In the genomic region with DNA sequence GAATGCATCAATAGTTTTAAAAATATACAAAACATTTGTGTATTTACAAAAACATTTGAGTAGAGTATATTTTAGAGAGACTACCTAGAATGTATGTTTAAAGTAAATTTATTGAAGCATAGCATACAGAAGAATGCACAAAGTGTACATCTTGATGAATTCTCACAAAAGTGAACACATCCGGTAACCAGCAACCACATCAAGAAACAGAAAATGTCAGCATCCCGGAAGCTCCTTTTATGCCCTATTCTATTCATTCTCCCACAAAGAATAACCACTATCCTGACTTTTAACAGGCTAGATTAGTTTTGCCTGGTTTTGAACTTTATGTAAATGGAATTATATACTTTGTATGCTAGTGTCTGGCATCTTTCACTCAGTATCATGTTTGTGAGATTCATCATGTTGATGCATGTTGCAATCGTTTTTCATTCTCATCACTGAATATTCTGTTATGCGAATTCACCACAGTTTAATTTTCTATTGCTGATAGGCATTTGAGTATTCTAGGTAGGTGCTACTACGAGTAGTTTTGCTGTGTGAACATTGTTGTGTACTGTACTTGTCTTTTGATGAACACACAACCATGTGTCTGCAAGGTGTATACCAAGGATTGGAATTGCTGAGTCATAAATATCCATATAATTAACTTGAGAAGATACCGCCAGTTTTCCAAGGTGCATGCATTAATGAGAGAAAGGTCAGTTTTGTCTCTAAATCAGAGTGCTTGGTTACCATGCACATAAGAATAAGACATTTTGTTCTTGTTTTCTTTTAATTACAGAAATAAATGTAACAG, we compare ENCODE assay signal across 18 cellular contexts.
A peak's percentile ranks its signal among the peaks of the same experiment; 100 is the strongest.
DNase-seq lines count a peak whose midpoint lies in the region; ATAC-seq and TF ChIP-seq lines count a peak whose summit lies in the region.
"Had no signal": no experiment of that assay in that cellular context is flagged by ENCODE, and none has a peak within 500 bp of the region (broad histone marks: within the 10 kb centered on the region; RNA-seq: fewer than 3 reads in every experiment).

No MANE protein-coding gene starts in this region.

- no peak overlapping the region for H3K27ac ChIP-seq in GM23248
- H3K27ac ChIP-seq: PC-9, SJSA1 had no signal

- H3K9me3 ChIP-seq in GM23248 (ENCODE audit: low read depth), result no peaks in the 10 kb centered on the region
- H3K9me3 ChIP-seq: SJSA1 had no signal

- POLR2A ChIA-PET in activated CD8-positive, alpha-beta T cell treated with anti-CD3 and anti-CD28 coated beads, Interleukin-2, amount 10 ng/mL, durations not matched to agents 7 days and 5 days (lab: Charles Lee), result no interaction called here

- H3K4me3 ChIP-seq in GM23248, result no peak overlapping the region
- H3K4me3 ChIP-seq: PC-9, SJSA1 had no signal

- in situ Hi-C loops in GM23248 (cut with MboI), result no loop called here

- peak overlapping the region in 1 of 2 donors; percentile 49 for H3K4me3 Mint-ChIP-seq in activated T-cell treated with anti-CD3 and anti-CD28 coated beads, Interleukin-2, amount 50 U/mL, for 72 hours
- no peak overlapping the region for H3K4me3 Mint-ChIP-seq in activated CD8-positive, alpha-beta T cell treated with anti-CD3 and anti-CD28 coated beads, Interleukin-2, amount 10 ng/mL, durations not matched to agents 7 days and 5 days
- H3K4me3 Mint-ChIP-seq in nephron progenitor cell (no peak overlapping the region), HFFc6 (no peak overlapping the region)

- H3K27ac Mint-ChIP-seq in activated T-cell treated with anti-CD3 and anti-CD28 coated beads, Interleukin-2, amount 50 U/mL, for 72 hours, result no peak overlapping the region
- H3K27ac Mint-ChIP-seq in activated CD8-positive, alpha-beta T cell treated with anti-CD3 and anti-CD28 coated beads, Interleukin-2, amount 10 ng/mL, durations not matched to agents 7 days and 5 days, result peak overlapping the region; percentile 63
- H3K27ac Mint-ChIP-seq in nephron progenitor cell (peak overlapping the region; percentile 64), HFFc6 (no peak overlapping the region)

- H3K27me3 Mint-ChIP-seq in activated T-cell treated with anti-CD3 and anti-CD28 coated beads, Interleukin-2, amount 50 U/mL, for 72 hours (ENCODE audit: low read depth), result no peaks in the 10 kb centered on the region
- H3K27me3 Mint-ChIP-seq in activated CD8-positive, alpha-beta T cell treated with anti-CD3 and anti-CD28 coated beads, Interleukin-2, amount 10 ng/mL, durations not matched to agents 7 days and 5 days (ENCODE audit: low read depth), result peaks cover 3% of the 10 kb centered on the region
- H3K27me3 Mint-ChIP-seq in nephron progenitor cell (ENCODE audit: low read depth, poor library complexity) (no peaks in the 10 kb centered on the region), HFFc6 (ENCODE audit: insufficient read depth) (no peaks in the 10 kb centered on the region; the same call in 1 of the 2 replicates)

- no peaks in the 10 kb centered on the region for H3K9me2 ChIP-seq in GM23248 (ENCODE audit: insufficient read depth)

- H3K4me2 ChIP-seq in GM23248 (ENCODE audit: unreplicated experiment), result no peak overlapping the region
- H3K4me2 ChIP-seq: PC-9 had no signal

- H3K4me1 Mint-ChIP-seq in activated T-cell treated with anti-CD3 and anti-CD28 coated beads, Interleukin-2, amount 50 U/mL, for 72 hours (ENCODE audit: low read depth), result peaks cover 48% of the 10 kb centered on the region
- peaks cover 54% of the 10 kb centered on the region for H3K4me1 Mint-ChIP-seq in activated CD8-positive, alpha-beta T cell treated with anti-CD3 and anti-CD28 coated beads, Interleukin-2, amount 10 ng/mL, durations not matched to agents 7 days and 5 days (ENCODE audit: low read depth)
- peaks cover 59% of the 10 kb centered on the region for H3K4me1 Mint-ChIP-seq in nephron progenitor cell
- peaks cover 31% of the 10 kb centered on the region for H3K4me1 Mint-ChIP-seq in HFFc6 (ENCODE audit: low read depth)

- peaks cover 13% of the 10 kb centered on the region; the same call in 1 of the 2 replicates for H3K4me1 ChIP-seq in GM23248 (ENCODE audit: insufficient read depth)
- H3K4me1 ChIP-seq: SJSA1 had no signal

- TF ChIP-seq CTCF in nephron progenitor cell (IDR thresholded peaks at IDR 0.05) (no peak), HFFc6 (IDR thresholded peaks at IDR 0.05) (no peak)

- peaks cover 12% of the 10 kb centered on the region for H3F3A ChIP-seq in GM23248 (ENCODE audit: insufficient read depth)

- no peaks in the 10 kb centered on the region for H3K9me3 Mint-ChIP-seq in activated T-cell treated with anti-CD3 and anti-CD28 coated beads, Interleukin-2, amount 50 U/mL, for 72 hours
- no peaks in the 10 kb centered on the region for H3K9me3 Mint-ChIP-seq in activated CD8-positive, alpha-beta T cell treated with anti-CD3 and anti-CD28 coated beads, Interleukin-2, amount 10 ng/mL, durations not matched to agents 7 days and 5 days (ENCODE audit: insufficient read depth)
- H3K9me3 Mint-ChIP-seq in nephron progenitor cell, result no peaks in the 10 kb centered on the region
- no peaks in the 10 kb centered on the region for H3K9me3 Mint-ChIP-seq in HFFc6

- DNase-seq in activated T-cell treated with anti-CD3 and anti-CD28 coated beads, Interleukin-2, amount 50 U/mL, for 72 hours, result peak in 1 of 2 donors; percentile 14
- DNase-seq in activated T-cell treated with anti-CD3 and anti-CD28 coated beads, Interleukin-2, amount 50 U/mL, for 1 hour, result no peak
- DNase-seq in GM23248, result peak; percentile 9
- peak; percentile 63 for DNase-seq in activated CD8-positive, alpha-beta T cell treated with anti-CD3 and anti-CD28 coated beads, Interleukin-2, amount 10 ng/mL, durations not matched to agents 7 days and 5 days
- DNase-seq in nephron progenitor cell, result no peak
- DNase-seq in SK-N-DZ (ENCODE audit: low spot score), result no peak
- no peak for DNase-seq in HFFc6
- DNase-seq in NCI-H1694 (lab: John Stamatoyannopoulos, UW), result no peak
- DNase-seq: Kasumi-1, left ventricle myocardium superior, NCI-H1092 treated with DMSO at 0.1 percent for 48 hours, NCI-H2171 treated with DMSO at 0.1 percent for 48 hours, nucleus accumbens, PC-9, retina, T1000 had no signal

- WGBS in GM23248 (ENCODE audit: low coverage in 1 of 2, low lambda C conversion rate in 2 of 2, missing lambda C conversion rate in 2 of 2), 2 experiments, result 61 to 64% methylated on average over 6 of the region's 6 CpGs

- no peaks in the 10 kb centered on the region for H4K20me1 ChIP-seq in GM23248 (ENCODE audit: insufficient read depth)

- CTCF ChIA-PET in activated CD8-positive, alpha-beta T cell treated with anti-CD3 and anti-CD28 coated beads, Interleukin-2, amount 10 ng/mL, durations not matched to agents 7 days and 5 days (lab: Charles Lee), result no interaction called here

- peak; percentile 41 to 48 for ATAC-seq in activated T-cell treated with anti-CD3 and anti-CD28 coated beads, Interleukin-2, amount 50 U/mL, for 72 hours (replicated peaks in 1 of 2)
- ATAC-seq in activated CD8-positive, alpha-beta T cell treated with anti-CD3 and anti-CD28 coated beads, Interleukin-2, amount 10 ng/mL, durations not matched to agents 7 days and 5 days, result peak; percentile 77
- ATAC-seq: HCT116 had no signal

- no peaks in the 10 kb centered on the region for H3K27me3 ChIP-seq in GM23248 (replicated peaks; ENCODE audit: insufficient read depth)
- H3K27me3 ChIP-seq: SJSA1 had no signal

- H3K9ac ChIP-seq in GM23248, result no peak overlapping the region

- no peaks in the 10 kb centered on the region for H3K36me3 ChIP-seq in GM23248 (ENCODE audit: low read depth)
- H3K36me3 ChIP-seq: SJSA1 had no signal

- H3K36me3 Mint-ChIP-seq in activated T-cell treated with anti-CD3 and anti-CD28 coated beads, Interleukin-2, amount 50 U/mL, for 72 hours (ENCODE audit: insufficient read depth in 2 of 2), result no peaks in the 10 kb centered on the region
- no peaks in the 10 kb centered on the region for H3K36me3 Mint-ChIP-seq in activated CD8-positive, alpha-beta T cell treated with anti-CD3 and anti-CD28 coated beads, Interleukin-2, amount 10 ng/mL, durations not matched to agents 7 days and 5 days (ENCODE audit: low read depth)
- no peaks in the 10 kb centered on the region for H3K36me3 Mint-ChIP-seq in nephron progenitor cell (ENCODE audit: low read depth)
- H3K36me3 Mint-ChIP-seq in HFFc6 (ENCODE audit: low read depth), result no peaks in the 10 kb centered on the region

- no peaks in the 10 kb centered on the region for H3K79me2 ChIP-seq in GM23248 (ENCODE audit: insufficient read depth)

- no peak overlapping the region for H2AFZ ChIP-seq in GM23248
- H2AFZ ChIP-seq: PC-9 had no signal

Comparison
In these comparisons a context has a peak if more than half of its experiments do, and no peak if none do; other contexts are left out.
1. DNase-seq: peak in GM23248 (single experiment) and activated CD8-positive, alpha-beta T cell treated with anti-CD3 and anti-CD28 coated beads, Interleukin-2, amount 10 ng/mL, durations not matched to agents 7 days and 5 days (single experiment); none in activated T-cell treated with anti-CD3 and anti-CD28 coated beads, Interleukin-2, amount 50 U/mL, for 1 hour (single experiment), nephron progenitor cell (single experiment), SK-N-DZ (single experiment), HFFc6 (single experiment) and NCI-H1694 (single experiment).
2. H3K27ac Mint-ChIP-seq: peak in activated CD8-positive, alpha-beta T cell treated with anti-CD3 and anti-CD28 coated beads, Interleukin-2, amount 10 ng/mL, durations not matched to agents 7 days and 5 days (single experiment) and nephron progenitor cell (single experiment); none in activated T-cell treated with anti-CD3 and anti-CD28 coated beads, Interleukin-2, amount 50 U/mL, for 72 hours (single experiment) and HFFc6 (single experiment).